Comparison of ENCODE assay signal across 25 cellular contexts in genomic region chrX:40164751-40165150, GRCh38.
"Had no signal": no experiment of that assay in that cellular context is flagged by ENCODE, and none has a peak within 500 bp of the region (broad histone marks: within the 10 kb centered on the region; RNA-seq: fewer than 3 reads in every experiment).

No MANE protein-coding gene starts in this region.

- H3K36me3 Mint-ChIP-seq: activated naive CD4-positive, alpha-beta T cell treated with anti-CD3 and anti-CD28 coated beads, Interleukin-2, amount 50 U/mL, for 24 hours; brain; type B pancreatic cell had no signal

- DNase-seq: activated CD4-positive, alpha-beta memory T cell treated with anti-CD3 and anti-CD28 coated beads, Interleukin-2, amount 10 ng/mL, durations not matched to agents 7 days and 5 days; activated CD4-positive, alpha-beta T cell treated with anti-CD3 and anti-CD28 coated beads for 48 hours; activated effector memory CD4-positive, alpha-beta T cell treated with anti-CD3 and anti-CD28 coated beads, Interleukin-2, amount 50 U/mL, for 16 hours; activated T-cell treated with anti-CD3 and anti-CD28 coated beads for 4 hours; aorta; dermis blood vessel endothelial cell; effector memory CD4-positive, alpha-beta T cell; foreskin melanocyte; immature natural killer cell; kidney glomerular epithelial cell; left ventricle myocardium inferior; midbrain; natural killer cell; sigmoid colon; stimulated activated CD4-positive, alpha-beta T cell treated with anti-CD3 and anti-CD28 coated beads, Interleukin-4, amount 100 ng/mL, for 1 hour; stimulated activated naive CD4-positive, alpha-beta T cell treated with Interleukin-2 at 50 U/mL for 16 hours; SW 1271; T-helper 2 cell had no signal

- H3K9me3 ChIP-seq: left ventricle myocardium inferior, sigmoid colon, thoracic aorta had no signal

- H3K4me3 Mint-ChIP-seq: activated CD4-positive, alpha-beta memory T cell treated with anti-CD3 and anti-CD28 coated beads, Interleukin-2, amount 10 ng/mL, durations not matched to agents 7 days and 5 days; activated naive CD4-positive, alpha-beta T cell treated with anti-CD3 and anti-CD28 coated beads, Interleukin-2, amount 50 U/mL, for 24 hours; immature natural killer cell; natural killer cell; type B pancreatic cell had no signal

- H3K27me3 Mint-ChIP-seq: activated CD4-positive, alpha-beta memory T cell treated with anti-CD3 and anti-CD28 coated beads, Interleukin-2, amount 10 ng/mL, durations not matched to agents 7 days and 5 days; activated naive CD4-positive, alpha-beta T cell treated with anti-CD3 and anti-CD28 coated beads, Interleukin-2, amount 50 U/mL, for 24 hours had no signal

- H2AFZ ChIP-seq: hepatocyte had no signal

- H3K9me3 Mint-ChIP-seq: activated CD4-positive, alpha-beta memory T cell treated with anti-CD3 and anti-CD28 coated beads, Interleukin-2, amount 10 ng/mL, durations not matched to agents 7 days and 5 days; activated naive CD4-positive, alpha-beta T cell treated with anti-CD3 and anti-CD28 coated beads, Interleukin-2, amount 50 U/mL, for 24 hours; immature natural killer cell; natural killer cell; type B pancreatic cell had no signal

- H3K27ac Mint-ChIP-seq: activated CD4-positive, alpha-beta memory T cell treated with anti-CD3 and anti-CD28 coated beads, Interleukin-2, amount 10 ng/mL, durations not matched to agents 7 days and 5 days; activated naive CD4-positive, alpha-beta T cell treated with anti-CD3 and anti-CD28 coated beads, Interleukin-2, amount 50 U/mL, for 24 hours; immature natural killer cell; natural killer cell; type B pancreatic cell had no signal

- ATAC-seq: esophagus mucosa, natural killer cell had no signal

- H3K27ac ChIP-seq: hepatocyte, left ventricle myocardium inferior, sigmoid colon, thoracic aorta had no signal

- H3K4me2 ChIP-seq: hepatocyte, smooth muscle cell had no signal

- H3K4me3 ChIP-seq: hepatocyte, left ventricle myocardium inferior, sigmoid colon, smooth muscle cell, thoracic aorta had no signal

- H3K36me3 ChIP-seq: left ventricle myocardium inferior, sigmoid colon, thoracic aorta had no signal
